ENCODE assay signal across 1 cellular context in genomic region chr17:33328129-33328528, GRCh38.
TF ChIP-seq lines count a peak whose summit lies in the region.

No MANE protein-coding gene starts in this region.

TF ChIP-seq in HepG2, 621 proteins besides CTCF, POLR2A, EP300 and RAD21 (continued from another document):
- TF ChIP-seq KLF6 (CRISPR knock-in tag; IDR thresholded peaks at IDR 0.05): no peak
- no peak for TF ChIP-seq ZBTB39 (CRISPR knock-in tag; IDR thresholded peaks at IDR 0.05)
- TF ChIP-seq EHMT2 (IDR thresholded peaks at IDR 0.05; ENCODE audit: borderline replicate concordance, low read depth, low read length): peak; percentile 43; the same call in 1 of the 2 replicates
- no peak for TF ChIP-seq ZNF337 (CRISPR knock-in tag; IDR thresholded peaks at IDR 0.05; ENCODE audit: borderline replicate concordance, low read depth)
- TF ChIP-seq KLF12 (CRISPR knock-in tag; IDR thresholded peaks at IDR 0.05; ENCODE audit: borderline replicate concordance): no peak
- no peak for TF ChIP-seq PTBP1 (IDR thresholded peaks at IDR 0.05; ENCODE audit: low read depth, low read length, poor library complexity, severe bottlenecking)
- no peak for TF ChIP-seq FOXO1 (CRISPR knock-in tag; IDR thresholded peaks at IDR 0.05)
- TF ChIP-seq TOE1 (CRISPR knock-in tag; IDR thresholded peaks at IDR 0.05): no peak
- no peak for TF ChIP-seq MAF1 (CRISPR knock-in tag; IDR thresholded peaks at IDR 0.05; ENCODE audit: borderline replicate concordance)
- TF ChIP-seq ARID3A (IDR thresholded peaks at IDR 0.05; ENCODE audit: low read depth, low read length): no peak
- TF ChIP-seq ZNF251 (CRISPR knock-in tag; IDR thresholded peaks at IDR 0.05): no peak
- TF ChIP-seq ZBTB3 (CRISPR knock-in tag; IDR thresholded peaks at IDR 0.05; ENCODE audit: borderline replicate concordance, low read depth): no peak
- no peak for TF ChIP-seq SMARCC2 (IDR thresholded peaks at IDR 0.05)
- no peak for TF ChIP-seq FOXA1 (IDR thresholded peaks at IDR 0.05)
- TF ChIP-seq FOXA1 (CRISPR knock-in tag; IDR thresholded peaks at IDR 0.05): no peak
- no peak for TF ChIP-seq NR2F6 (IDR thresholded peaks at IDR 0.05)
- TF ChIP-seq NR2F6 (CRISPR knock-in tag; IDR thresholded peaks at IDR 0.05): no peak
- peak; percentile 89 for TF ChIP-seq MIER2 (CRISPR knock-in tag; IDR thresholded peaks at IDR 0.05)
- no peak for TF ChIP-seq SNAPC2 (CRISPR knock-in tag; IDR thresholded peaks at IDR 0.05)
- no peak for TF ChIP-seq ATF7-NPFF (CRISPR knock-in tag; IDR thresholded peaks at IDR 0.05; ENCODE audit: low read depth)
- TF ChIP-seq FOXP1 (IDR thresholded peaks at IDR 0.05): no peak
- TF ChIP-seq FOXP1 (CRISPR knock-in tag; IDR thresholded peaks at IDR 0.05): no peak
- no peak for TF ChIP-seq ZNF674 (CRISPR knock-in tag; IDR thresholded peaks at IDR 0.05; ENCODE audit: low read depth)
- TF ChIP-seq IKZF1 (IDR thresholded peaks at IDR 0.05): no peak
- TF ChIP-seq, protein P1, sequence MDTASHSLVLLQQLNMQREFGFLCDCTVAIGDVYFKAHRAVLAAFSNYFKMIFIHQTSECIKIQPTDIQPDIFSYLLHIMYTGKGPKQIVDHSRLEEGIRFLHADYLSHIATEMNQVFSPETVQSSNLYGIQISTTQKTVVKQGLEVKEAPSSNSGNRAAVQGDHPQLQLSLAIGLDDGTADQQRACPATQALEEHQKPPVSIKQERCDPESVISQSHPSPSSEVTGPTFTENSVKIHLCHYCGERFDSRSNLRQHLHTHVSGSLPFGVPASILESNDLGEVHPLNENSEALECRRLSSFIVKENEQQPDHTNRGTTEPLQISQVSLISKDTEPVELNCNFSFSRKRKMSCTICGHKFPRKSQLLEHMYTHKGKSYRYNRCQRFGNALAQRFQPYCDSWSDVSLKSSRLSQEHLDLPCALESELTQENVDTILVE (CRISPR knock-in tag; IDR thresholded peaks at IDR 0.05): no peak
